14 cellular contexts compared by ENCODE assay signal in genomic region chr1:156262461-156263287, GRCh38. TPM values are rescaled to one million over a fixed set of nuclear protein-coding genes. Genes with fewer than 3 reads are reported as not detected.
DNase-seq lines count a peak whose midpoint lies in the region; ATAC-seq and TF ChIP-seq lines count a peak whose summit lies in the region.
"Had no signal": no experiment of that assay in that cellular context is flagged by ENCODE, and none has a peak within 500 bp of the region (broad histone marks: within the 10 kb centered on the region; RNA-seq: fewer than 3 reads in every experiment).

No MANE protein-coding gene starts in this region.

- no peak overlapping the region for H3K4me3 Mint-ChIP-seq in activated naive CD4-positive, alpha-beta T cell treated with anti-CD3 and anti-CD28 coated beads, Interleukin-2, amount 10 ng/mL, durations not matched to agents 7 days and 5 days
- H3K4me3 Mint-ChIP-seq: naive thymus-derived CD8-positive, alpha-beta T cell had no signal

- ATAC-seq in SK-N-SH treated with all-trans-retinoic acid at 6 μM for 48 hours = peak; percentile 67
- peak; percentile 94 for ATAC-seq in esophagus mucosa
- ATAC-seq: naive thymus-derived CD8-positive, alpha-beta T cell had no signal

- CTCF ChIA-PET in activated naive CD4-positive, alpha-beta T cell treated with anti-CD3 and anti-CD28 coated beads, Interleukin-2, amount 10 ng/mL, durations not matched to agents 7 days and 5 days (lab: Charles Lee) = interaction anchor here (1.2 kb wide), 1 partner anchor 122 kb away, joined by 3 read pairs; no protein-coding TSS in a partner anchor

- DNase-seq in activated naive CD4-positive, alpha-beta T cell treated with anti-CD3 and anti-CD28 coated beads, Interleukin-2, amount 10 ng/mL, durations not matched to agents 7 days and 5 days = no peak
- DNase-seq in activated naive CD4-positive, alpha-beta T cell treated with anti-CD3 and anti-CD28 coated beads, Interleukin-2, amount 50 U/mL, for 16 hours = no peak
- DNase-seq in substantia nigra (lab: John Stamatoyannopoulos, UW) = no peak
- DNase-seq in HuH-7 (ENCODE audit: low spot score) = no peak
- no peak for DNase-seq in iPS-NIHi7 (ENCODE audit: extremely low spot score)
- no peak for DNase-seq in DMS53 (lab: John Stamatoyannopoulos, UW)
- DNase-seq: activated CD4-positive, alpha-beta T cell treated with anti-CD3 and anti-CD28 coated beads, Interleukin-2, amount 50 U/mL, for 48 hours; BE2C; central memory CD4-positive, alpha-beta T cell; heart right ventricle; NCI-H446 had no signal

- H3K4me1 Mint-ChIP-seq in activated naive CD4-positive, alpha-beta T cell treated with anti-CD3 and anti-CD28 coated beads, Interleukin-2, amount 10 ng/mL, durations not matched to agents 7 days and 5 days = peaks cover 6% of the 10 kb centered on the region

- H3K27ac Mint-ChIP-seq in activated naive CD4-positive, alpha-beta T cell treated with anti-CD3 and anti-CD28 coated beads, Interleukin-2, amount 10 ng/mL, durations not matched to agents 7 days and 5 days = peak overlapping the region; percentile 35

- no peaks in the 10 kb centered on the region for H3K27me3 Mint-ChIP-seq in activated naive CD4-positive, alpha-beta T cell treated with anti-CD3 and anti-CD28 coated beads, Interleukin-2, amount 10 ng/mL, durations not matched to agents 7 days and 5 days
- H3K27me3 Mint-ChIP-seq: naive thymus-derived CD8-positive, alpha-beta T cell had no signal

- peak overlapping the region; percentile 47 for H3K27ac ChIP-seq in substantia nigra (ENCODE audit: low read depth, low read length, poor library complexity, severe bottlenecking)
- H3K27ac ChIP-seq: heart right ventricle had no signal

- peaks cover 74% of the 10 kb centered on the region for H3K36me3 Mint-ChIP-seq in activated naive CD4-positive, alpha-beta T cell treated with anti-CD3 and anti-CD28 coated beads, Interleukin-2, amount 10 ng/mL, durations not matched to agents 7 days and 5 days

- H3K9me3 Mint-ChIP-seq in activated naive CD4-positive, alpha-beta T cell treated with anti-CD3 and anti-CD28 coated beads, Interleukin-2, amount 10 ng/mL, durations not matched to agents 7 days and 5 days = no peaks in the 10 kb centered on the region
- H3K9me3 Mint-ChIP-seq: naive thymus-derived CD8-positive, alpha-beta T cell had no signal

TF ChIP-seq in SK-N-SH treated with all-trans-retinoic acid at 6 μM for 48 hours, 23 proteins besides CTCF, POLR2A, EP300 and RAD21:
- TF ChIP-seq, protein P1, sequence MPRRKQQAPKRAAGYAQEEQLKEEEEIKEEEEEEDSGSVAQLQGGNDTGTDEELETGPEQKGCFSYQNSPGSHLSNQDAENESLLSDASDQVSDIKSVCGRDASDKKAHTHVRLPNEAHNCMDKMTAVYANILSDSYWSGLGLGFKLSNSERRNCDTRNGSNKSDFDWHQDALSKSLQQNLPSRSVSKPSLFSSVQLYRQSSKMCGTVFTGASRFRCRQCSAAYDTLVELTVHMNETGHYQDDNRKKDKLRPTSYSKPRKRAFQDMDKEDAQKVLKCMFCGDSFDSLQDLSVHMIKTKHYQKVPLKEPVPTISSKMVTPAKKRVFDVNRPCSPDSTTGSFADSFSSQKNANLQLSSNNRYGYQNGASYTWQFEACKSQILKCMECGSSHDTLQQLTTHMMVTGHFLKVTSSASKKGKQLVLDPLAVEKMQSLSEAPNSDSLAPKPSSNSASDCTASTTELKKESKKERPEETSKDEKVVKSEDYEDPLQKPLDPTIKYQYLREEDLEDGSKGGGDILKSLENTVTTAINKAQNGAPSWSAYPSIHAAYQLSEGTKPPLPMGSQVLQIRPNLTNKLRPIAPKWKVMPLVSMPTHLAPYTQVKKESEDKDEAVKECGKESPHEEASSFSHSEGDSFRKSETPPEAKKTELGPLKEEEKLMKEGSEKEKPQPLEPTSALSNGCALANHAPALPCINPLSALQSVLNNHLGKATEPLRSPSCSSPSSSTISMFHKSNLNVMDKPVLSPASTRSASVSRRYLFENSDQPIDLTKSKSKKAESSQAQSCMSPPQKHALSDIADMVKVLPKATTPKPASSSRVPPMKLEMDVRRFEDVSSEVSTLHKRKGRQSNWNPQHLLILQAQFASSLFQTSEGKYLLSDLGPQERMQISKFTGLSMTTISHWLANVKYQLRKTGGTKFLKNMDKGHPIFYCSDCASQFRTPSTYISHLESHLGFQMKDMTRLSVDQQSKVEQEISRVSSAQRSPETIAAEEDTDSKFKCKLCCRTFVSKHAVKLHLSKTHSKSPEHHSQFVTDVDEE (CRISPR knock-in tag; IDR thresholded peaks at IDR 0.05) = no peak
- no peak for TF ChIP-seq ZNF8 (CRISPR knock-in tag; IDR thresholded peaks at IDR 0.05)
- TF ChIP-seq TCF4 (CRISPR knock-in tag; IDR thresholded peaks at IDR 0.05; ENCODE audit: borderline replicate concordance) = no peak
- TF ChIP-seq, protein P2, sequence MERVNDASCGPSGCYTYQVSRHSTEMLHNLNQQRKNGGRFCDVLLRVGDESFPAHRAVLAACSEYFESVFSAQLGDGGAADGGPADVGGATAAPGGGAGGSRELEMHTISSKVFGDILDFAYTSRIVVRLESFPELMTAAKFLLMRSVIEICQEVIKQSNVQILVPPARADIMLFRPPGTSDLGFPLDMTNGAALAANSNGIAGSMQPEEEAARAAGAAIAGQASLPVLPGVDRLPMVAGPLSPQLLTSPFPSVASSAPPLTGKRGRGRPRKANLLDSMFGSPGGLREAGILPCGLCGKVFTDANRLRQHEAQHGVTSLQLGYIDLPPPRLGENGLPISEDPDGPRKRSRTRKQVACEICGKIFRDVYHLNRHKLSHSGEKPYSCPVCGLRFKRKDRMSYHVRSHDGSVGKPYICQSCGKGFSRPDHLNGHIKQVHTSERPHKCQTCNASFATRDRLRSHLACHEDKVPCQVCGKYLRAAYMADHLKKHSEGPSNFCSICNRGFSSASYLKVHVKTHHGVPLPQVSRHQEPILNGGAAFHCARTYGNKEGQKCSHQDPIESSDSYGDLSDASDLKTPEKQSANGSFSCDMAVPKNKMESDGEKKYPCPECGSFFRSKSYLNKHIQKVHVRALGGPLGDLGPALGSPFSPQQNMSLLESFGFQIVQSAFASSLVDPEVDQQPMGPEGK (CRISPR knock-in tag; IDR thresholded peaks at IDR 0.05; ENCODE audit: borderline replicate concordance) = no peak
- no peak for TF ChIP-seq ISL1 (CRISPR knock-in tag; IDR thresholded peaks at IDR 0.05)
- TF ChIP-seq ARNTL (CRISPR knock-in tag; IDR thresholded peaks at IDR 0.05; ENCODE audit: borderline replicate concordance, low read depth) = no peak
- TF ChIP-seq ZFP30 (CRISPR knock-in tag; IDR thresholded peaks at IDR 0.05) = no peak
- no peak for TF ChIP-seq TOX (CRISPR knock-in tag; IDR thresholded peaks at IDR 0.05; ENCODE audit: borderline replicate concordance)
- no peak for TF ChIP-seq BACH2 (CRISPR knock-in tag; IDR thresholded peaks at IDR 0.05; ENCODE audit: borderline replicate concordance)
- TF ChIP-seq POU6F1 (CRISPR knock-in tag; IDR thresholded peaks at IDR 0.05; ENCODE audit: borderline replicate concordance, low read depth) = no peak
- TF ChIP-seq RARB (CRISPR knock-in tag; IDR thresholded peaks at IDR 0.05) = no peak
- no peak for TF ChIP-seq OSR1 (CRISPR knock-in tag; IDR thresholded peaks at IDR 0.05)
- TF ChIP-seq GLIS3 (CRISPR knock-in tag; IDR thresholded peaks at IDR 0.05) = no peak
- no peak for TF ChIP-seq ZFP3 (CRISPR knock-in tag; IDR thresholded peaks at IDR 0.05)
- no peak for TF ChIP-seq SNAI2 (CRISPR knock-in tag; IDR thresholded peaks at IDR 0.05)
- TF ChIP-seq ZC3H10 (CRISPR knock-in tag; IDR thresholded peaks at IDR 0.05) = no peak
- TF ChIP-seq ESRRG (CRISPR knock-in tag; IDR thresholded peaks at IDR 0.05) = no peak
- TF ChIP-seq CSDC2 (CRISPR knock-in tag; IDR thresholded peaks at IDR 0.05) = no peak
- TF ChIP-seq ZNF70 (CRISPR knock-in tag; IDR thresholded peaks at IDR 0.05) = no peak

RNA-seq across cellular contexts. Expression of gene PAQR6, which starts 14.8 kb away (rescaled TPM):
- 2.0 TPM for total RNA-seq in esophagus mucosa

RNA-seq across cellular contexts. Expression of gene SMG5, which starts 20.0 kb away (rescaled TPM):
- total RNA-seq in esophagus mucosa = 38.0 TPM

RNA-seq across cellular contexts. Expression of gene BGLAP, which starts 20.7 kb away (rescaled TPM):
- total RNA-seq in esophagus mucosa = 0.28 TPM

RNA-seq across cellular contexts. Expression of gene TMEM79, which starts 21.5 kb away (rescaled TPM):
- 110 TPM for total RNA-seq in esophagus mucosa

RNA-seq across cellular contexts. Expression of gene GLMP, which starts 32.8 kb away (rescaled TPM):
- total RNA-seq in esophagus mucosa = 22.5 TPM
